In the genomic region with DNA sequence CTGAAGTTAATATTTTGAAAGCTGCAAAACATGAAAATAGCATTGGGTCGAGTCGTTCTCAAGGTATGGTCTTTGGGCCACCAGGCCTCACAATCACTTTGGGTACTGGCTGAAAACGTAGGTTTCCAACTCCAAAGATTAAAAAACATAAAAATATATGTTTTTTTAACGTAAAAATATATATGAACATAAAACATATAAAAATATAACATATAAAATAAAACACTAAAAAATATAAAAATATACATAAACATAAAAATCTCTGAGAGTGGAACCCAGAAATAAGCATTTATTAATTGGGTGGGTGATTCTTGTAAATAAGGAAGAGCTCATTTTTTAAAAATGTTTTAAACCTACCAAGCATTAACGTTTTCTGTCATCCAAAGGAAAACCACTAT, we compare ENCODE assay signal across 8 cellular contexts. TPM values are rescaled to one million over a fixed set of nuclear protein-coding genes. Genes with fewer than 3 reads are reported as not detected.
DNase-seq lines count a peak whose midpoint lies in the region; ATAC-seq and TF ChIP-seq lines count a peak whose summit lies in the region.

No MANE protein-coding gene starts in this region.

- WGBS in gastroesophageal sphincter (ENCODE audit: low coverage in 1 of 2), 2 donors, result 4 to 15% methylated on average over 5 of the region's 5 CpGs

- CTCF ChIA-PET in WTC11 (lab: Charles Lee), result interaction anchor here (0.6 to 1.5 kb wide), 7 partner anchors 9 to 873 kb away, joined by 3 to 13 read pairs (median 3); a partner anchor contains a TSS

- TF ChIP-seq CTCF in WTC11 (IDR thresholded peaks at IDR 0.05), result no peak
- no peak for TF ChIP-seq CTCF in gastroesophageal sphincter (IDR thresholded peaks at IDR 0.05)

- POLR2A ChIA-PET in WTC11 (lab: Charles Lee), result no interaction called here

- ATAC-seq in WTC11 (no peak), gastroesophageal sphincter (no peak), GM21526 (IDR thresholded peaks at IDR 0.05; ENCODE audit: low FRiP score, unreplicated experiment) (no peak), HG02870 (IDR thresholded peaks at IDR 0.05; ENCODE audit: unreplicated experiment) (no peak)

- no peak for TF ChIP-seq EP300 in gastroesophageal sphincter (IDR thresholded peaks at IDR 0.05)

- H3K9me3 ChIP-seq in gastroesophageal sphincter, result no peaks in the 10 kb centered on the region

- H3K36me3 Mint-ChIP-seq in WTC11, result peaks cover 23% of the 10 kb centered on the region

- peak overlapping the region; percentile 94 for H3K27ac Mint-ChIP-seq in WTC11

- no peak for DNase-seq in H7
- no peak for DNase-seq in WTC11 (ENCODE audit: low spot score)
- no peak for DNase-seq in SKM-1 treated with dmso at 0.1 percent for 144 hours (lab: John Stamatoyannopoulos, UW; ENCODE audit: unreplicated experiment)
- no peak for DNase-seq in stimulated activated CD4-positive, alpha-beta T cell treated with anti-CD3 and anti-CD28 coated beads, Interleukin-15, amount 100 ng/mL, for 24 hours

- H3K36me3 ChIP-seq in H7 (replicated peaks; ENCODE audit: control insufficient read depth, insufficient read depth, low read length) (peaks cover 3% of the 10 kb centered on the region), gastroesophageal sphincter (peaks cover 0 to 23% of the 10 kb centered on the region in 2 donors)

- TF ChIP-seq POLR2A in gastroesophageal sphincter (IDR thresholded peaks at IDR 0.05), result no peak

- no peaks in the 10 kb centered on the region for H3K27me3 ChIP-seq in H7 (ENCODE audit: control insufficient read depth, insufficient read depth, low read length)
- no peaks in the 10 kb centered on the region for H3K27me3 ChIP-seq in gastroesophageal sphincter

- no peaks in the 10 kb centered on the region for H3K27me3 Mint-ChIP-seq in WTC11 (ENCODE audit: low read depth)

- H3K27ac ChIP-seq in gastroesophageal sphincter (peak overlapping the region; percentile 30 to 99 (median 97)), skin epidermis (peak overlapping the region in 20 of 21 experiments; percentile 20 to 100 (median 97))

- peaks cover 19% of the 10 kb centered on the region for H3K4me1 Mint-ChIP-seq in WTC11

- H3K9me3 Mint-ChIP-seq in WTC11, result no peaks in the 10 kb centered on the region

- peaks cover 0 to 40% (median 10%) of the 10 kb centered on the region in 3 donors for H3K4me1 ChIP-seq in gastroesophageal sphincter

- H3K4me3 ChIP-seq in H7 (ENCODE audit: insufficient read depth, low read depth, low read length), result peak overlapping the region; percentile 92; the same call in 1 of the 2 replicates
- peak overlapping the region; percentile 97 to 98 for H3K4me3 ChIP-seq in gastroesophageal sphincter
- peak overlapping the region; percentile 74 to 99 (median 91) for H3K4me3 ChIP-seq in skin epidermis

- peak overlapping the region; percentile 79 for H3K4me3 Mint-ChIP-seq in WTC11

TF ChIP-seq in WTC11, 78 proteins besides CTCF, POLR2A, EP300 and RAD21:
- TF ChIP-seq, protein P1, sequence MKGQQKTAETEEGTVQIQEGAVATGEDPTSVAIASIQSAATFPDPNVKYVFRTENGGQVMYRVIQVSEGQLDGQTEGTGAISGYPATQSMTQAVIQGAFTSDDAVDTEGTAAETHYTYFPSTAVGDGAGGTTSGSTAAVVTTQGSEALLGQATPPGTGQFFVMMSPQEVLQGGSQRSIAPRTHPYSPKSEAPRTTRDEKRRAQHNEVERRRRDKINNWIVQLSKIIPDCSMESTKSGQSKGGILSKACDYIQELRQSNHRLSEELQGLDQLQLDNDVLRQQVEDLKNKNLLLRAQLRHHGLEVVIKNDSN (CRISPR knock-in tag; IDR thresholded peaks at IDR 0.05), result no peak
- TF ChIP-seq, protein P2, sequence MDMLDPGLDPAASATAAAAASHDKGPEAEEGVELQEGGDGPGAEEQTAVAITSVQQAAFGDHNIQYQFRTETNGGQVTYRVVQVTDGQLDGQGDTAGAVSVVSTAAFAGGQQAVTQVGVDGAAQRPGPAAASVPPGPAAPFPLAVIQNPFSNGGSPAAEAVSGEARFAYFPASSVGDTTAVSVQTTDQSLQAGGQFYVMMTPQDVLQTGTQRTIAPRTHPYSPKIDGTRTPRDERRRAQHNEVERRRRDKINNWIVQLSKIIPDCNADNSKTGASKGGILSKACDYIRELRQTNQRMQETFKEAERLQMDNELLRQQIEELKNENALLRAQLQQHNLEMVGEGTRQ (CRISPR knock-in tag; IDR thresholded peaks at IDR 0.05), result no peak
- TF ChIP-seq HMGA2 (CRISPR knock-in tag; IDR thresholded peaks at IDR 0.05) (peak; percentile 93), GABPB1 (CRISPR knock-in tag; IDR thresholded peaks at IDR 0.05) (no peak), ZNF396 (CRISPR knock-in tag; IDR thresholded peaks at IDR 0.05; ENCODE audit: borderline replicate concordance) (no peak)
- TF ChIP-seq, protein P3, sequence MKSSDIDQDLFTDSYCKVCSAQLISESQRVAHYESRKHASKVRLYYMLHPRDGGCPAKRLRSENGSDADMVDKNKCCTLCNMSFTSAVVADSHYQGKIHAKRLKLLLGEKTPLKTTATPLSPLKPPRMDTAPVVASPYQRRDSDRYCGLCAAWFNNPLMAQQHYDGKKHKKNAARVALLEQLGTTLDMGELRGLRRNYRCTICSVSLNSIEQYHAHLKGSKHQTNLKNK (CRISPR knock-in tag; IDR thresholded peaks at IDR 0.05), result no peak

RNA-seq across cellular contexts. Expression of a gene that starts 0.7 kb away (rescaled TPM):
- 37.1 and 48.6 TPM in 2 replicates for total RNA-seq in H7 (2014; rRNA removed; shearing (Covaris generic))
- total RNA-seq in WTC11 (2021) (61.7 to 64.6 TPM (median 63.0 TPM) in 3 replicates), gastroesophageal sphincter (10 to 100 TPM; 47.1 to 63.0 (median 57.1) TPM)
